22 cellular contexts compared by ENCODE assay signal in the genomic region with DNA sequence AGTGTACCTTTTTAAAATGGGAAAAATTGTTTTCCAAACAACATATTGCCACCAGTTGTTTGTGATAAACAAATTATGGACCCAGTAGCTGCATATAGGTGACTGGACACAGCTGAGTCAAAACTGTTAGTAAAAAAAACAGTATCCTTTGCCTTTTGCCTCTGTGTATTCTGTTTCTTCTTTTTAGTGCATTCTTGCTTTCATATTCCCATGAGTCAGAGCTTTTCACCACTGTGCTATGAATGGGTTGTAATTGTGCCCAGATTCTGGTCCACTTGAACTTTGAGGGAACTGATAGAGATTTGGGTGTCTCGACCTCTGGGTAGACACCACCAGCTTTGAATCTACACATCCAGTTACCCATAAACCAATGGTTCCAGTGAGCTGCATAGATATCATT.
DNase-seq lines count a peak whose midpoint lies in the region; TF ChIP-seq lines count a peak whose summit lies in the region.
"Had no signal": no experiment of that assay in that cellular context is flagged by ENCODE, and none has a peak within 500 bp of the region (broad histone marks: within the 10 kb centered on the region; RNA-seq: fewer than 3 reads in every experiment).

No MANE protein-coding gene starts in this region.

- no peaks in the 10 kb centered on the region for H3K36me3 ChIP-seq in brain microvascular endothelial cell (replicated peaks)

- TF ChIP-seq CTCF in brain microvascular endothelial cell (IDR thresholded peaks at IDR 0.05; ENCODE audit: low read depth, low read length, missing control alignments): no peak
- no peak for TF ChIP-seq CTCF in fibroblast of pulmonary artery (IDR thresholded peaks at IDR 0.05; ENCODE audit: low read length, missing control alignments)
- TF ChIP-seq CTCF in mesothelial cell of epicardium (IDR thresholded peaks at IDR 0.05; ENCODE audit: unreplicated experiment): no peak

- no peaks in the 10 kb centered on the region for H3K27me3 ChIP-seq in brain microvascular endothelial cell (replicated peaks)

- H3K27me3 Mint-ChIP-seq in mesothelial cell of epicardium (ENCODE audit: low read depth): no peaks in the 10 kb centered on the region

- in situ Hi-C loops in brain microvascular endothelial cell (cut with HindIII; ENCODE audit: low pct_ligation_motif_present, low sequenced_read_pairs): no loop called here

- no peak overlapping the region for H3K27ac Mint-ChIP-seq in mesothelial cell of epicardium
- H3K27ac Mint-ChIP-seq: CD14-positive monocyte had no signal

- peaks cover 7% of the 10 kb centered on the region for H3K36me3 Mint-ChIP-seq in mesothelial cell of epicardium
- H3K36me3 Mint-ChIP-seq: CD14-positive monocyte had no signal

- H3K4me3 Mint-ChIP-seq in mesothelial cell of epicardium: no peak overlapping the region
- H3K4me3 Mint-ChIP-seq: CD14-positive monocyte had no signal

- DNase-seq in HCEC 1CT (peak; percentile 5), brain microvascular endothelial cell (peak; percentile 34), fibroblast of pulmonary artery (ENCODE audit: low read depth) (peak; percentile 14), mesothelial cell of epicardium (ENCODE audit: low spot score in 2 of 2, unreplicated experiment in 2 of 2) (no peak), NCI-H1436 (lab: John Stamatoyannopoulos, UW) (no peak), NCI-H345 (lab: John Stamatoyannopoulos, UW) (no peak), HPDE6-E6E7 (ENCODE audit: extremely low spot score) (no peak)
- DNase-seq: ACHN, DND-41, GDM1, GOT3, KBM-7, MV-4-11, NCI-H1417, NCI-H1930, NCI-H226, NCI-H524 treated with DMSO at 0.1 percent for 48 hours, PC-3, RPMI8226, SHP77 treated with DMSO at 0.1 percent for 48 hours, SK-N-SH had no signal

- no peak overlapping the region for H3K27ac ChIP-seq in brain microvascular endothelial cell

- H3K4me3 ChIP-seq in brain microvascular endothelial cell (ENCODE audit: low read depth, low read length) (no peak overlapping the region), fibroblast of pulmonary artery (replicated peaks; ENCODE audit: low read depth, low read length) (no peak overlapping the region)

- no peaks in the 10 kb centered on the region for H3K4me1 Mint-ChIP-seq in mesothelial cell of epicardium
- H3K4me1 Mint-ChIP-seq: CD14-positive monocyte had no signal

- peaks cover 40% of the 10 kb centered on the region for H3K9me3 Mint-ChIP-seq in mesothelial cell of epicardium

Comparison
In these comparisons a context has a peak if more than half of its experiments do, and no peak if none do; other contexts are left out.
1. DNase-seq: peak in HCEC 1CT (single experiment), brain microvascular endothelial cell (single experiment) and fibroblast of pulmonary artery (single experiment); none in mesothelial cell of epicardium (0 of 2), NCI-H1436 (single experiment), NCI-H345 (single experiment) and HPDE6-E6E7 (single experiment).